ENCODE assay signal across 26 cellular contexts in genomic region chr7:100532165-100533022, GRCh38. TPM values are rescaled to one million over a fixed set of nuclear protein-coding genes. Genes with fewer than 3 reads are reported as not detected.
DNase-seq lines count a peak whose midpoint lies in the region; ATAC-seq and TF ChIP-seq lines count a peak whose summit lies in the region.
"Had no signal": no experiment of that assay in that cellular context is flagged by ENCODE, and none has a peak within 500 bp of the region (broad histone marks: within the 10 kb centered on the region; RNA-seq: fewer than 3 reads in every experiment).

No MANE protein-coding gene starts in this region.

- no CpG with 5 or more reads among the region's 14 CpGs for WGBS in trophoblast cell (ENCODE audit: extremely low coverage, insufficient coverage, insufficient read length)

- H3K27ac Mint-ChIP-seq in GM23338 = no peak overlapping the region
- no peak overlapping the region for H3K27ac Mint-ChIP-seq in activated CD8-positive, alpha-beta T cell treated with anti-CD3 and anti-CD28 coated beads, Interleukin-2, amount 10 ng/mL, durations not matched to agents 7 days and 5 days

- no peak overlapping the region for H4K8ac ChIP-seq in trophoblast cell (ENCODE audit: low read depth, low read length)

- ATAC-seq in GM23338 = no peak
- no peak for ATAC-seq in activated CD8-positive, alpha-beta T cell treated with anti-CD3 and anti-CD28 coated beads, Interleukin-2, amount 10 ng/mL, durations not matched to agents 7 days and 5 days
- ATAC-seq: HepG2, PC-3, SK-N-SH treated with all-trans-retinoic acid at 6 μM for 48 hours had no signal

- H3K4me1 Mint-ChIP-seq in GM23338 = no peaks in the 10 kb centered on the region
- H3K4me1 Mint-ChIP-seq in activated CD8-positive, alpha-beta T cell treated with anti-CD3 and anti-CD28 coated beads, Interleukin-2, amount 10 ng/mL, durations not matched to agents 7 days and 5 days (ENCODE audit: low read depth) = peaks cover 3% of the 10 kb centered on the region

- no peak overlapping the region for H4K91ac ChIP-seq in trophoblast cell (ENCODE audit: low read depth, low read length)

- no peaks in the 10 kb centered on the region for H3K4me1 ChIP-seq in GM23338 (ENCODE audit: insufficient read depth)
- no peaks in the 10 kb centered on the region for H3K4me1 ChIP-seq in colonic mucosa
- peaks cover 0 to 5% of the 10 kb centered on the region in 2 donors for H3K4me1 ChIP-seq in mucosa of rectum (ENCODE audit: control insufficient read depth in 2 of 2, insufficient read depth in 2 of 2, low read length in 2 of 2)
- no peaks in the 10 kb centered on the region for H3K4me1 ChIP-seq in trophoblast cell (ENCODE audit: control insufficient read depth in 1 of 2, insufficient read depth in 2 of 2, low read length in 2 of 2)
- H3K4me1 ChIP-seq: HAP-1 had no signal

- intact Hi-C loops in colonic mucosa (cut with DNase I) = no loop called here

- no peaks in the 10 kb centered on the region for H3K9me3 Mint-ChIP-seq in GM23338
- no peaks in the 10 kb centered on the region for H3K9me3 Mint-ChIP-seq in activated CD8-positive, alpha-beta T cell treated with anti-CD3 and anti-CD28 coated beads, Interleukin-2, amount 10 ng/mL, durations not matched to agents 7 days and 5 days (ENCODE audit: insufficient read depth)

- no peaks in the 10 kb centered on the region for H3K36me3 Mint-ChIP-seq in GM23338 (ENCODE audit: low read depth)
- H3K36me3 Mint-ChIP-seq in activated CD8-positive, alpha-beta T cell treated with anti-CD3 and anti-CD28 coated beads, Interleukin-2, amount 10 ng/mL, durations not matched to agents 7 days and 5 days (ENCODE audit: low read depth) = no peaks in the 10 kb centered on the region

- CTCF ChIA-PET in activated CD8-positive, alpha-beta T cell treated with anti-CD3 and anti-CD28 coated beads, Interleukin-2, amount 10 ng/mL, durations not matched to agents 7 days and 5 days (lab: Charles Lee) = interaction anchor here (1.5 to 2.7 kb wide), 2 partner anchors 27 to 57 kb away, joined by 4 to 7 read pairs; no protein-coding TSS in a partner anchor

- H3K14ac ChIP-seq in trophoblast cell (ENCODE audit: low read length) = no peak overlapping the region

- H4K12ac ChIP-seq in trophoblast cell (ENCODE audit: low read depth, low read length) = no peak overlapping the region

- H4K20me1 ChIP-seq in GM23338 (replicated peaks; ENCODE audit: insufficient read depth) = no peaks in the 10 kb centered on the region

- peaks cover 7% of the 10 kb centered on the region for H3K27me3 Mint-ChIP-seq in GM23338 (ENCODE audit: insufficient read depth, low read depth, poor library complexity)
- no peaks in the 10 kb centered on the region for H3K27me3 Mint-ChIP-seq in activated CD8-positive, alpha-beta T cell treated with anti-CD3 and anti-CD28 coated beads, Interleukin-2, amount 10 ng/mL, durations not matched to agents 7 days and 5 days (ENCODE audit: low read depth)

- H3K23ac ChIP-seq in trophoblast cell (ENCODE audit: low read length) = no peak overlapping the region

- H3K27me3 ChIP-seq in GM23338 (ENCODE audit: insufficient read depth) (no peaks in the 10 kb centered on the region), colonic mucosa (no peaks in the 10 kb centered on the region), mucosa of rectum (ENCODE audit: control insufficient read depth in 2 of 2, insufficient read depth in 2 of 2, low read length in 2 of 2) (no peaks in the 10 kb centered on the region), trophoblast cell (ENCODE audit: insufficient read depth, low read length) (no peaks in the 10 kb centered on the region)

- no peak overlapping the region for H2BK5ac ChIP-seq in trophoblast cell (ENCODE audit: low read depth, low read length, poor library complexity)

- no peak overlapping the region for H2BK120ac ChIP-seq in trophoblast cell (ENCODE audit: insufficient read depth, low read length, poor library complexity)

- H3K4me3 Mint-ChIP-seq in GM23338 = no peak overlapping the region
- no peak overlapping the region for H3K4me3 Mint-ChIP-seq in activated CD8-positive, alpha-beta T cell treated with anti-CD3 and anti-CD28 coated beads, Interleukin-2, amount 10 ng/mL, durations not matched to agents 7 days and 5 days

- no peaks in the 10 kb centered on the region for H3F3A ChIP-seq in GM23338 (replicated peaks; ENCODE audit: low read depth)

- H2AFZ ChIP-seq in GM23338 (peak overlapping the region; percentile 66; the same call in 1 of the 2 replicates), trophoblast cell (ENCODE audit: insufficient read depth, low read length, poor library complexity) (no peak overlapping the region)
- H2AFZ ChIP-seq: GM23248 had no signal

- H2AK5ac ChIP-seq in trophoblast cell (ENCODE audit: low read length) = no peak overlapping the region

- H2BK12ac ChIP-seq in trophoblast cell (ENCODE audit: low read length) = no peak overlapping the region

- POLR2A ChIA-PET in activated CD8-positive, alpha-beta T cell treated with anti-CD3 and anti-CD28 coated beads, Interleukin-2, amount 10 ng/mL, durations not matched to agents 7 days and 5 days (lab: Charles Lee) = no interaction called here

- H3K9me3 ChIP-seq in colonic mucosa (no peaks in the 10 kb centered on the region), mucosa of rectum (ENCODE audit: control insufficient read depth in 2 of 2, low read length in 2 of 2) (no peaks in the 10 kb centered on the region), trophoblast cell (ENCODE audit: insufficient read depth, low read depth, low read length) (no peaks in the 10 kb centered on the region)
- H3K9me3 ChIP-seq: HAP-1 had no signal

- no peak overlapping the region for H3K4me2 ChIP-seq in GM23338
- no peak overlapping the region for H3K4me2 ChIP-seq in trophoblast cell (ENCODE audit: low read length)

- H3K4ac ChIP-seq in trophoblast cell (ENCODE audit: low read depth, low read length) = no peak overlapping the region

- H3K79me2 ChIP-seq in GM23338 (replicated peaks; ENCODE audit: insufficient read depth) = no peaks in the 10 kb centered on the region
- H3K79me2 ChIP-seq in trophoblast cell (ENCODE audit: control insufficient read depth, insufficient read depth, low read length, poor library complexity) = no peaks in the 10 kb centered on the region

- H3K9ac ChIP-seq in colonic mucosa (ENCODE audit: low read depth in 2 of 2, low read length in 2 of 2) = no peak overlapping the region
- peak overlapping the region in 1 of 2 donors; percentile 34 for H3K9ac ChIP-seq in mucosa of rectum (ENCODE audit: low read depth in 1 of 2, low read length in 2 of 2)
- no peak overlapping the region for H3K9ac ChIP-seq in trophoblast cell (ENCODE audit: low read length)
- H3K9ac ChIP-seq: GM23248 had no signal

- no peaks in the 10 kb centered on the region for H3K79me1 ChIP-seq in trophoblast cell (ENCODE audit: low read length)

- H3K27ac ChIP-seq in GM23338 (ENCODE audit: low read depth) (no peak overlapping the region), colonic mucosa (peak overlapping the region; percentile 40), mucosa of rectum (ENCODE audit: low read depth in 2 of 2, low read length in 2 of 2) (peak overlapping the region; percentile 35 to 48), trophoblast cell (ENCODE audit: low read depth, low read length) (no peak overlapping the region)
- H3K27ac ChIP-seq: GM23248, HL-60 had no signal

- H3K18ac ChIP-seq in trophoblast cell (ENCODE audit: low read length) = no peak overlapping the region

- no peak for TF ChIP-seq CTCF in GM23338 (conservative IDR thresholded peaks at IDR 0.05; ENCODE audit: low read depth in 2 of 2)
- TF ChIP-seq CTCF in colonic mucosa (IDR thresholded peaks at IDR 0.05) = no peak

- H3K4me3 ChIP-seq in GM23338 (no peak overlapping the region), colonic mucosa (no peak overlapping the region), mucosa of rectum (ENCODE audit: low read length in 2 of 2) (peak overlapping the region in 1 of 2 donors; percentile 26), trophoblast cell (ENCODE audit: low read depth, low read length) (no peak overlapping the region)
- H3K4me3 ChIP-seq: GM23248, HAP-1 had no signal

- H3K36me3 ChIP-seq in GM23338 (ENCODE audit: insufficient read depth) (no peaks in the 10 kb centered on the region), colonic mucosa (no peaks in the 10 kb centered on the region), mucosa of rectum (ENCODE audit: control insufficient read depth in 2 of 2, insufficient read depth in 2 of 2, low read length in 2 of 2) (no peaks in the 10 kb centered on the region), trophoblast cell (ENCODE audit: control insufficient read depth in 1 of 2, insufficient read depth in 2 of 2, low read length in 2 of 2) (no peaks in the 10 kb centered on the region)
- H3K36me3 ChIP-seq: HAP-1 had no signal

- DNase-seq in GM23338 (ENCODE audit: low spot score) (no peak), OCI-M2 (lab: John Stamatoyannopoulos, UW; ENCODE audit: unreplicated experiment) (peak; percentile 21), colonic mucosa (no peak), mesenteric fat pad (ENCODE audit: low spot score) (no peak), trophoblast cell (no peak), HT-29 (ENCODE audit: low spot score) (no peak)
- DNase-seq in activated CD8-positive, alpha-beta T cell treated with anti-CD3 and anti-CD28 coated beads, Interleukin-2, amount 10 ng/mL, durations not matched to agents 7 days and 5 days = no peak
- DNase-seq: Calu3, DND-41, GM23248, Kasumi-1, NCI-H1092 treated with DMSO at 0.1 percent for 48 hours, NCI-H1436, NCI-H187, NCI-H2081 treated with DMSO at 0.1 percent for 48 hours, NCI-H446, NCI-H524 treated with DMSO at 0.1 percent for 48 hours, NCI-H774, PC-3 had no signal

- no peaks in the 10 kb centered on the region for H3K9me2 ChIP-seq in GM23338 (ENCODE audit: insufficient read depth)

RNA-seq across cellular contexts. Expression of gene AGFG2, which starts 6.6 kb away (rescaled TPM):
- 2.4 and 8.9 TPM in 2 replicates for total RNA-seq in GM23338 (2014; rRNA removed; shearing (Covaris generic))
- polyA plus RNA-seq in GM23338 (2016; fragmentation: Nextera tagmentation; extraction: Ambion mirVana) = 2.2 and 2.3 TPM in 2 replicates
- total RNA-seq in colonic mucosa (10 to 100 TPM; 81.3 to 97.4 TPM), mesenteric fat pad (14.1 TPM)
- 3.0 TPM in 2 replicates for polyA plus RNA-seq in trophoblast cell (2013)
- total RNA-seq in activated CD8-positive, alpha-beta T cell treated with anti-CD3 and anti-CD28 coated beads, Interleukin-2, amount 10 ng/mL, durations not matched to agents 7 days and 5 days = 10 to 100 TPM; 43.0 to 46.0 TPM
- 29.8 and 30.4 TPM in 2 replicates for total RNA-seq in HT-29 (2014; rRNA removed; shearing (Covaris generic))

RNA-seq across cellular contexts. Expression of gene SAP25, which starts 41.3 kb away (rescaled TPM):
- 2.0 and 4.1 TPM in 2 replicates for total RNA-seq in GM23338 (2014; rRNA removed; shearing (Covaris generic))
- polyA plus RNA-seq in GM23338 (2016; fragmentation: Nextera tagmentation; extraction: Ambion mirVana) = 3.8 and 3.9 TPM in 2 replicates
- total RNA-seq in colonic mucosa (1 to 10 TPM in 1 of 2 donors, under 1 TPM in 1; 0.69 to 5.5 TPM), mesenteric fat pad (2.3 TPM)
- 1.4 and 2.0 TPM in 2 replicates for polyA plus RNA-seq in trophoblast cell (2013)
- 10 to 100 TPM; 29.8 to 30.0 TPM for total RNA-seq in activated CD8-positive, alpha-beta T cell treated with anti-CD3 and anti-CD28 coated beads, Interleukin-2, amount 10 ng/mL, durations not matched to agents 7 days and 5 days
- total RNA-seq in HT-29 (2014; rRNA removed; shearing (Covaris generic)) = 0.63 and 1.5 TPM in 2 replicates
- total RNA-seq: GM23248, M059J had no signal
- polyA plus RNA-seq: GM23248 had no signal

RNA-seq across cellular contexts. Expression of gene NYAP1, which starts 48.7 kb away (rescaled TPM):
- total RNA-seq in GM23338 (2014; rRNA removed; shearing (Covaris generic)) = 2.3 and 4.9 TPM in 2 replicates
- 0.19 and 0.49 TPM in 2 replicates for polyA plus RNA-seq in GM23338 (2016; fragmentation: Nextera tagmentation; extraction: Ambion mirVana)
- total RNA-seq in colonic mucosa (under 1 TPM; 0.44 to 0.69 TPM), mesenteric fat pad (1.2 TPM)
- 0.76 and 0.81 TPM in 2 replicates for polyA plus RNA-seq in trophoblast cell (2013)
- under 1 TPM in 1 of 2 experiments, not detected in 1; 0.23 TPM for total RNA-seq in activated CD8-positive, alpha-beta T cell treated with anti-CD3 and anti-CD28 coated beads, Interleukin-2, amount 10 ng/mL, durations not matched to agents 7 days and 5 days
- 0.03 and 0.21 TPM in 2 replicates for total RNA-seq in HT-29 (2014; rRNA removed; shearing (Covaris generic))
- total RNA-seq: A172, GM23248 had no signal
- polyA plus RNA-seq: GM23248 had no signal

RNA-seq across cellular contexts. Expression of gene TSC22D4, which starts 53.4 kb away (rescaled TPM):
- total RNA-seq in GM23338 (2014; rRNA removed; shearing (Covaris generic)) = 22.6 and 24.9 TPM in 2 replicates
- 14.6 and 16.4 TPM in 2 replicates for polyA plus RNA-seq in GM23338 (2016; fragmentation: Nextera tagmentation; extraction: Ambion mirVana)
- total RNA-seq in colonic mucosa (10 to 100 TPM; 56.1 to 56.3 TPM), mesenteric fat pad (42.4 TPM)
- 24.3 and 24.6 TPM in 2 replicates for polyA plus RNA-seq in trophoblast cell (2013)
- 100 to 1,000 TPM; 129 to 132 TPM for total RNA-seq in activated CD8-positive, alpha-beta T cell treated with anti-CD3 and anti-CD28 coated beads, Interleukin-2, amount 10 ng/mL, durations not matched to agents 7 days and 5 days
- total RNA-seq in HT-29 (2014; rRNA removed; shearing (Covaris generic)) = 102 and 123 TPM in 2 replicates

RNA-seq across cellular contexts. Expression of gene LRCH4, which starts 53.5 kb away (rescaled TPM):
- 51.0 and 51.5 TPM in 2 replicates for total RNA-seq in GM23338 (2014; rRNA removed; shearing (Covaris generic))
- 21.4 and 21.8 TPM in 2 replicates for polyA plus RNA-seq in GM23338 (2016; fragmentation: Nextera tagmentation; extraction: Ambion mirVana)
- total RNA-seq in colonic mucosa = 10 to 100 TPM; 59.0 to 65.4 TPM
- total RNA-seq in mesenteric fat pad = 41.8 TPM
- polyA plus RNA-seq in trophoblast cell (2013) = 37.0 and 40.0 TPM in 2 replicates
- total RNA-seq in activated CD8-positive, alpha-beta T cell treated with anti-CD3 and anti-CD28 coated beads, Interleukin-2, amount 10 ng/mL, durations not matched to agents 7 days and 5 days = 100 to 1,000 TPM; 191 to 193 TPM
- total RNA-seq in HT-29 (2014; rRNA removed; shearing (Covaris generic)) = 58.1 and 72.9 TPM in 2 replicates

Comparison
In these comparisons a context has a peak if more than half of its experiments do, and no peak if none do; other contexts are left out.
1. H3K27ac ChIP-seq: peak in colonic mucosa (single experiment) and mucosa of rectum (2 of 2); none in GM23338 (single experiment) and trophoblast cell (single experiment).